ENCODE assay signal across 8 cellular contexts in genomic region chr3:40504636-40505430, GRCh38. TPM values are rescaled to one million over a fixed set of nuclear protein-coding genes. Genes with fewer than 3 reads are reported as not detected.
DNase-seq lines count a peak whose midpoint lies in the region; ATAC-seq, FAIRE-seq and TF ChIP-seq lines count a peak whose summit lies in the region.

No MANE protein-coding gene starts in this region.

- H3K4me1 Mint-ChIP-seq in brain: peaks cover 52% of the 10 kb centered on the region

- H3K4me3 Mint-ChIP-seq in brain: peak overlapping the region; percentile 97 to 100 (median 98)

- peak overlapping the region in 4 of 5 experiments; percentile 49 to 98 (median 88) for H3K27ac Mint-ChIP-seq in brain

- no peak for ATAC-seq in HG03460 (IDR thresholded peaks at IDR 0.05; ENCODE audit: unreplicated experiment)

- TF ChIP-seq CTCF in brain (conservative IDR thresholded peaks at IDR 0.05): no peak
- TF ChIP-seq CTCF in D721Med (IDR thresholded peaks at IDR 0.05; ENCODE audit: insufficient read depth, missing control alignments): no peak

- DNase-seq in A172 (ENCODE audit: low spot score): peak; percentile 90
- peak; percentile 67 for DNase-seq in HK-2 (ENCODE audit: unreplicated experiment)
- peak; percentile 98 for DNase-seq in lung microvascular endothelial cell (ENCODE audit: low read depth in 2 of 2)
- DNase-seq in middle frontal gyrus (ENCODE audit: extremely low spot score, low spot score): no peak
- DNase-seq in effector CD4-positive, alpha-beta T cell: no peak
- no peak for DNase-seq in D721Med (ENCODE audit: insufficient read length, low spot score)

- no peaks in the 10 kb centered on the region for H3K9me3 Mint-ChIP-seq in brain

- FAIRE-seq in D721Med (lab: Jason Lieb, UNC): no peak

- peaks cover 28% of the 10 kb centered on the region for H3K36me3 Mint-ChIP-seq in brain

- peaks cover 10% of the 10 kb centered on the region for H3K27me3 Mint-ChIP-seq in brain

RNA-seq across cellular contexts. Expression of gene ZNF620, which starts 1.0 kb away (rescaled TPM):
- 2.5 and 2.7 TPM in 2 replicates for total RNA-seq in A172 (2014; rRNA removed; shearing (Covaris generic))
- polyA plus RNA-seq in brain (ENCODE audit: insufficient read depth, low read depth, low replicate concordance): 3.5 TPM
- total RNA-seq in lung microvascular endothelial cell: 3.5 and 6.5 TPM in 2 replicates

RNA-seq across cellular contexts. Expression of gene ZNF621, which starts 19.9 kb away (rescaled TPM):
- total RNA-seq in A172 (2014; rRNA removed; shearing (Covaris generic)): 12.4 and 16.9 TPM in 2 replicates
- polyA plus RNA-seq in brain (ENCODE audit: insufficient read depth, low read depth, low replicate concordance): 6.9 TPM
- 5.0 and 6.0 TPM in 2 replicates for total RNA-seq in lung microvascular endothelial cell

RNA-seq across cellular contexts. Expression of gene ZNF619, which starts 27.9 kb away (rescaled TPM):
- 4.9 and 5.1 TPM in 2 replicates for total RNA-seq in A172 (2014; rRNA removed; shearing (Covaris generic))
- polyA plus RNA-seq in brain (ENCODE audit: insufficient read depth, low read depth, low replicate concordance): 1.8 TPM
- total RNA-seq in lung microvascular endothelial cell: 4.4 and 5.8 TPM in 2 replicates

RNA-seq across cellular contexts. Expression of gene RPL14, which starts 47.7 kb away (rescaled TPM):
- 313 and 589 TPM in 2 replicates for total RNA-seq in A172 (2014; rRNA removed; shearing (Covaris generic))
- 635 TPM for polyA plus RNA-seq in brain (ENCODE audit: insufficient read depth, low read depth, low replicate concordance)
- 277 and 317 TPM in 2 replicates for total RNA-seq in lung microvascular endothelial cell

Comparison
In these comparisons a context has a peak if more than half of its experiments do, and no peak if none do; other contexts are left out.
1. DNase-seq: peak in A172 (single experiment), HK-2 (single experiment) and lung microvascular endothelial cell (2 of 2); none in middle frontal gyrus (single experiment), effector CD4-positive, alpha-beta T cell (single experiment) and D721Med (single experiment).